In genomic region chr1:92784051-92784638, GRCh38 we compare ENCODE assay signal across 8 cellular contexts. TPM values are rescaled to one million over a fixed set of nuclear protein-coding genes. Genes with fewer than 3 reads are reported as not detected.
A peak's percentile ranks its signal among the peaks of the same experiment; 100 is the strongest.
DNase-seq lines count a peak whose midpoint lies in the region; ATAC-seq and TF ChIP-seq lines count a peak whose summit lies in the region.

No MANE protein-coding gene starts in this region.

- TF ChIP-seq CTCF in endodermal cell (conservative IDR thresholded peaks at IDR 0.05): no peak

- peaks cover 4% of the 10 kb centered on the region for H3K9me3 Mint-ChIP-seq in endodermal cell

- WGBS in endodermal cell (ENCODE audit: insufficient coverage in 1 of 2, insufficient read length in 1 of 2), 2 experiments: 0 to 8% methylated on average over 13 to 25 of the region's 25 CpGs

- H3K27me3 ChIP-seq in endodermal cell (ENCODE audit: control insufficient read depth, insufficient read depth, low read length, poor library complexity, severe bottlenecking): no peaks in the 10 kb centered on the region
- peaks cover 7% of the 10 kb centered on the region for H3K27me3 ChIP-seq in mononuclear cell (ENCODE audit: insufficient read depth, low read length)

- H3K27ac Mint-ChIP-seq in endodermal cell: peak overlapping the region; percentile 66

- H3K4me1 ChIP-seq in endodermal cell (ENCODE audit: control insufficient read depth, insufficient read depth, low read length) (no peaks in the 10 kb centered on the region), mononuclear cell (ENCODE audit: insufficient read depth, low read length) (peaks cover 40% of the 10 kb centered on the region)

- peaks cover 14% of the 10 kb centered on the region for H3K4me1 Mint-ChIP-seq in endodermal cell

- no peaks in the 10 kb centered on the region for H3K9me3 ChIP-seq in endodermal cell (ENCODE audit: control insufficient read depth, low read length)
- H3K9me3 ChIP-seq in mononuclear cell (ENCODE audit: low read depth, low read length): no peaks in the 10 kb centered on the region

- H3K9ac ChIP-seq in endodermal cell (ENCODE audit: extremely low read depth, low read length, poor library complexity, severe bottlenecking): peak overlapping the region; percentile 87

- H3K36me3 ChIP-seq in endodermal cell (ENCODE audit: control insufficient read depth, insufficient read depth, low read length): peaks cover 3% of the 10 kb centered on the region

- H3K4me3 ChIP-seq in endodermal cell (ENCODE audit: low read length): peak overlapping the region; percentile 92
- peak overlapping the region; percentile 63 for H3K4me3 ChIP-seq in mononuclear cell (ENCODE audit: low read length)

- no peak for DNase-seq in Right ventricle myocardium superior
- no peak for DNase-seq in Right ventricle myocardium inferior (ENCODE audit: missing footprints)
- DNase-seq in HT1080 (ENCODE audit: low read depth): peak; percentile 81
- peak; percentile 38 for DNase-seq in activated CD4-positive, alpha-beta T cell treated with anti-CD3 and anti-CD28 coated beads for 48 hours
- peak; percentile 68 for DNase-seq in endodermal cell
- DNase-seq in stromal cell of bone marrow (ENCODE audit: low read depth): peak; percentile 28

- H3K27ac ChIP-seq in endodermal cell (ENCODE audit: low read depth, low read length): peak overlapping the region; percentile 88

- H3K4me3 Mint-ChIP-seq in endodermal cell: peak overlapping the region; percentile 83

- peaks cover 13% of the 10 kb centered on the region for H3K36me3 Mint-ChIP-seq in endodermal cell (ENCODE audit: low read depth)

- H3K27me3 Mint-ChIP-seq in endodermal cell (ENCODE audit: insufficient read depth): peaks cover 13% of the 10 kb centered on the region

- peak; percentile 1 for ATAC-seq in Right ventricle myocardium superior (ENCODE audit: poor library complexity)
- ATAC-seq in Right ventricle myocardium inferior: no peak
- no peak for ATAC-seq in GM21717 (IDR thresholded peaks at IDR 0.05; ENCODE audit: unreplicated experiment)

- intact Hi-C loops in Right ventricle myocardium superior (cut with DNase I): no loop called here
- intact Hi-C loops in Right ventricle myocardium inferior (cut with DNase I): loop anchor here (2.0 kb wide), 1 partner anchor 27 kb away; no protein-coding TSS in a partner anchor

RNA-seq across cellular contexts. Expression of gene EVI5, which starts 0.8 kb away (rescaled TPM):
- total RNA-seq in Right ventricle myocardium superior (18.9 TPM), Right ventricle myocardium inferior (20.0 TPM), endodermal cell (10 to 100 TPM; 20.8 to 29.0 TPM), mononuclear cell (16.9 TPM)
- total RNA-seq in HT1080 (2014; rRNA removed; shearing (Covaris generic)): 4.7 and 7.2 TPM in 2 replicates
- 5.1 and 7.6 TPM in 2 replicates for polyA plus RNA-seq in HT1080 (2015; cell fraction: cytosol; rRNA removed)
- polyA plus RNA-seq in HT1080 (2015; cell fraction: nucleus; rRNA removed): 4.1 and 8.6 TPM in 2 replicates
- polyA plus RNA-seq in endodermal cell (2013, experiment 1 of 2): 13.3 TPM
- polyA plus RNA-seq in endodermal cell (2013, experiment 2 of 2): 14.2 TPM

RNA-seq across cellular contexts. Expression of gene RPL5, which starts 47.7 kb away (rescaled TPM):
- total RNA-seq in Right ventricle myocardium superior: 543 TPM
- 601 TPM for total RNA-seq in Right ventricle myocardium inferior
- 2,044 and 2,170 TPM in 2 replicates for total RNA-seq in HT1080 (2014; rRNA removed; shearing (Covaris generic))
- polyA plus RNA-seq in HT1080 (2015; cell fraction: cytosol; rRNA removed): 3,010 and 3,350 TPM in 2 replicates
- polyA plus RNA-seq in HT1080 (2015; cell fraction: nucleus; rRNA removed): 1,272 and 1,289 TPM in 2 replicates
- 1,000 to 10,000 TPM in 1 of 2 donors, 100 to 1,000 TPM in 1; 963 to 1,201 TPM for total RNA-seq in endodermal cell
- 2,547 TPM for polyA plus RNA-seq in endodermal cell (2013, experiment 1 of 2)
- polyA plus RNA-seq in endodermal cell (2013, experiment 2 of 2): 2,486 TPM
- 1,966 TPM for total RNA-seq in mononuclear cell

Comparison
In these comparisons a context has a peak if more than half of its experiments do, and no peak if none do; other contexts are left out.
1. DNase-seq: peak in HT1080 (single experiment), activated CD4-positive, alpha-beta T cell treated with anti-CD3 and anti-CD28 coated beads for 48 hours (single experiment), endodermal cell (single experiment) and stromal cell of bone marrow (single experiment); none in Right ventricle myocardium superior (single experiment) and Right ventricle myocardium inferior (single experiment).